Comparison of ENCODE assay signal across 8 cellular contexts in genomic region chr5:98768160-98769005, GRCh38. TPM values are rescaled to one million over a fixed set of nuclear protein-coding genes. Genes with fewer than 3 reads are reported as not detected.
DNase-seq lines count a peak whose midpoint lies in the region; ATAC-seq and TF ChIP-seq lines count a peak whose summit lies in the region.

No MANE protein-coding gene starts in this region.

- H3K9me3 ChIP-seq in mesodermal cell (ENCODE audit: control insufficient read depth, low read length) (no peaks in the 10 kb centered on the region), stomach smooth muscle (ENCODE audit: control insufficient read depth in 2 of 2, low read length in 2 of 2) (no peaks in the 10 kb centered on the region)

- peaks cover 52% of the 10 kb centered on the region for H3K4me1 Mint-ChIP-seq in WTC11

- peak overlapping the region; percentile 96 for H3K27ac Mint-ChIP-seq in WTC11

- H3K27me3 Mint-ChIP-seq in WTC11 (ENCODE audit: low read depth), result peaks cover 9% of the 10 kb centered on the region

- POLR2A ChIA-PET in AG04449 (lab: Yijun Ruan, JAX), result interaction anchor here (0.7 to 4.0 kb wide), 13 partner anchors 18 to 1537 kb away, joined by 3 to 30 read pairs (median 5); no protein-coding TSS in a partner anchor
- POLR2A ChIA-PET in WTC11 (lab: Charles Lee), result interaction anchor here (0.6 to 1.3 kb wide), 3 partner anchors 14 to 1397 kb away, joined by 3 read pairs; no protein-coding TSS in a partner anchor

- peak; percentile 91 for TF ChIP-seq CTCF in AG04449 (IDR thresholded peaks at IDR 0.05; ENCODE audit: insufficient read depth, low read length, missing control alignments)
- TF ChIP-seq CTCF in GM12874 (IDR thresholded peaks at IDR 0.05; ENCODE audit: insufficient read depth, low read depth, low read length), result peak; percentile 91
- peak; percentile 79 for TF ChIP-seq CTCF in WTC11 (IDR thresholded peaks at IDR 0.05)
- peak; percentile 100 for TF ChIP-seq CTCF in epithelial cell of esophagus (IDR thresholded peaks at IDR 0.05; ENCODE audit: insufficient read depth, low read depth, low read length, missing control alignments)

- peaks cover 15% of the 10 kb centered on the region for H3K4me1 ChIP-seq in mesodermal cell (ENCODE audit: control insufficient read depth, insufficient read depth, low read length, poor library complexity, severe bottlenecking)
- H3K4me1 ChIP-seq in stomach smooth muscle (ENCODE audit: control insufficient read depth, insufficient read depth, low read length), result peaks cover 20% of the 10 kb centered on the region

- ATAC-seq in HG02763 (IDR thresholded peaks at IDR 0.05; ENCODE audit: unreplicated experiment) (peak; percentile 41), WTC11 (peak; percentile 66)

- H3K36me3 ChIP-seq in mesodermal cell (ENCODE audit: control insufficient read depth, insufficient read depth, low read length) (no peaks in the 10 kb centered on the region), stomach smooth muscle (ENCODE audit: control insufficient read depth in 2 of 2, insufficient read depth in 2 of 2, low read length in 2 of 2) (no peaks in the 10 kb centered on the region)

- no peaks in the 10 kb centered on the region for H3K9me3 Mint-ChIP-seq in WTC11

- DNase-seq in AG04449 (ENCODE audit: low read depth, low spot score) (no peak), NCI-H1436 treated with DMSO at 0.1 percent for 48 hours (lab: John Stamatoyannopoulos, UW) (peak; percentile 6), WTC11 (ENCODE audit: low spot score) (peak; percentile 74), epithelial cell of esophagus (ENCODE audit: low read depth) (peak; percentile 61)

- no peak overlapping the region for H3K27ac ChIP-seq in mesodermal cell (ENCODE audit: low read depth, low read length, severe bottlenecking)
- peak overlapping the region; percentile 91 for H3K27ac ChIP-seq in stomach smooth muscle (ENCODE audit: low read length)

- H3K36me3 Mint-ChIP-seq in WTC11, result no peaks in the 10 kb centered on the region

- CTCF ChIA-PET in AG04449 (lab: Yijun Ruan, JAX), result interaction anchor here (0.6 to 7.8 kb wide), 81 partner anchors 9 to 1588 kb away, joined by 3 to 80 read pairs (median 5); partner anchors contain the start of gene RIOK2
- CTCF ChIA-PET in WTC11 (lab: Charles Lee), result interaction anchor here (0.6 to 4.5 kb wide), 49 partner anchors 9 to 493 kb away, joined by 3 to 57 read pairs (median 4); no protein-coding TSS in a partner anchor

- WGBS in mesodermal cell (ENCODE audit: insufficient coverage in 2 of 2), 2 experiments, result 1 to 3% methylated on average over 25 to 33 of the region's 41 CpGs

- H3K9ac ChIP-seq in stomach smooth muscle (ENCODE audit: low read length in 2 of 2), result peak overlapping the region; percentile 42 to 87

- no peaks in the 10 kb centered on the region for H3K27me3 ChIP-seq in stomach smooth muscle (ENCODE audit: control insufficient read depth in 1 of 2, insufficient read depth in 2 of 2, low read length in 2 of 2)

- peak overlapping the region; percentile 86 for H3K4me3 ChIP-seq in AG04449 (ENCODE audit: low read depth, low read length)
- H3K4me3 ChIP-seq in epithelial cell of esophagus (ENCODE audit: low read length), result peak overlapping the region; percentile 62
- peak overlapping the region; percentile 67 for H3K4me3 ChIP-seq in mesodermal cell (ENCODE audit: extremely low read depth, insufficient read depth, low read length, poor library complexity, severe bottlenecking)
- H3K4me3 ChIP-seq in stomach smooth muscle (ENCODE audit: low read length in 2 of 2), result peak overlapping the region; percentile 92 to 98

- H3K4me3 Mint-ChIP-seq in WTC11, result peak overlapping the region; percentile 94

TF ChIP-seq in WTC11, 78 proteins besides CTCF, POLR2A, EP300 and RAD21:
- 0 out of 2 replicates have a peak, but pooled peaks have one; percentile 36 for TF ChIP-seq ZBTB21 (CRISPR knock-in tag; IDR thresholded peaks at IDR 0.05; ENCODE audit: borderline replicate concordance)
- no peak for TF ChIP-seq ZNF512 (CRISPR knock-in tag; IDR thresholded peaks at IDR 0.05; ENCODE audit: borderline replicate concordance)
- TF ChIP-seq AFF4 (CRISPR knock-in tag; IDR thresholded peaks at IDR 0.05; ENCODE audit: borderline replicate concordance), result 0 out of 2 replicates have a peak, but pooled peaks have one; percentile 13
- TF ChIP-seq HMGXB4 (CRISPR knock-in tag; IDR thresholded peaks at IDR 0.05), result 0 out of 2 replicates have a peak, but pooled peaks have one; percentile 50
- 0 out of 2 replicates have a peak, but pooled peaks have one; percentile 3 for TF ChIP-seq MAX (CRISPR knock-in tag; IDR thresholded peaks at IDR 0.05)

RNA-seq across cellular contexts. Expression of gene RGMB, which starts 5.1 kb away (rescaled TPM):
- 33.0 to 40.7 TPM (median 40.0 TPM) in 3 replicates for total RNA-seq in WTC11 (2021)
- 13.7 TPM for polyA plus RNA-seq in mesodermal cell (2013, experiment 1 of 2)
- polyA plus RNA-seq in mesodermal cell (2013, experiment 2 of 2), result 11.1 TPM
